In genomic region chr7:8115547-8116402, GRCh38 we compare ENCODE assay signal across 10 cellular contexts.
DNase-seq lines count a peak whose midpoint lies in the region; ATAC-seq and TF ChIP-seq lines count a peak whose summit lies in the region.
"Had no signal": no experiment of that assay in that cellular context is flagged by ENCODE, and none has a peak within 500 bp of the region (broad histone marks: within the 10 kb centered on the region; RNA-seq: fewer than 3 reads in every experiment).

No MANE protein-coding gene starts in this region.

- H2BK15ac ChIP-seq in mesendoderm (replicated peaks; ENCODE audit: low read depth), result no peak overlapping the region

- H3K4me1 Mint-ChIP-seq in activated naive CD8-positive, alpha-beta T cell treated with anti-CD3 and anti-CD28 coated beads, Interleukin-2, amount 50 U/mL, for 24 hours, result peaks cover 53% of the 10 kb centered on the region

- H2AK5ac ChIP-seq in mesendoderm (ENCODE audit: low read length), result no peak overlapping the region

- DNase-seq in GM20000 (ENCODE audit: low spot score) (peak; percentile 66), mesendoderm (no peak), GOT3 (lab: John Stamatoyannopoulos, UW) (no peak)
- no peak for DNase-seq in activated naive CD8-positive, alpha-beta T cell treated with anti-CD3 and anti-CD28 coated beads, Interleukin-2, amount 50 U/mL, for 24 hours
- DNase-seq in stimulated activated CD4-positive, alpha-beta T cell treated with anti-CD3 and anti-CD28 coated beads, Interleukin-2, amount 100 ng/mL, for 24 hours, result no peak
- DNase-seq: foreskin melanocyte had no signal

- TF ChIP-seq CTCF in GM20000 (IDR thresholded peaks at IDR 0.05; ENCODE audit: extremely low read depth, missing control alignments), result no peak

- no peak overlapping the region for H4K8ac ChIP-seq in mesendoderm (ENCODE audit: low read depth, low read length)

- H3K9me3 Mint-ChIP-seq in activated naive CD8-positive, alpha-beta T cell treated with anti-CD3 and anti-CD28 coated beads, Interleukin-2, amount 50 U/mL, for 24 hours, result peaks cover 10% of the 10 kb centered on the region

- no peak overlapping the region for H3K23ac ChIP-seq in mesendoderm (ENCODE audit: low read length)

- no peak overlapping the region for H3K4me2 ChIP-seq in mesendoderm (ENCODE audit: low read length)

- H3K79me2 ChIP-seq in mesendoderm (ENCODE audit: control insufficient read depth, insufficient read depth, low read length), result no peaks in the 10 kb centered on the region

- H3K4ac ChIP-seq in mesendoderm (ENCODE audit: low read depth, low read length), result no peak overlapping the region

- no peak overlapping the region for H3K56ac ChIP-seq in mesendoderm (ENCODE audit: low read length)

- H2BK5ac ChIP-seq in mesendoderm (ENCODE audit: low read length), result no peak overlapping the region

- ATAC-seq in GM18502 (IDR thresholded peaks at IDR 0.05; ENCODE audit: poor library complexity, unreplicated experiment), result peak; percentile 95
- peak; percentile 91 for ATAC-seq in HG03159 (IDR thresholded peaks at IDR 0.05; ENCODE audit: unreplicated experiment)
- peak; percentile 93 for ATAC-seq in activated naive CD8-positive, alpha-beta T cell treated with anti-CD3 and anti-CD28 coated beads, Interleukin-2, amount 50 U/mL, for 24 hours
- ATAC-seq in HG03045 (IDR thresholded peaks at IDR 0.05; ENCODE audit: unreplicated experiment), result no peak

- peaks cover 3% of the 10 kb centered on the region for H3K27me3 Mint-ChIP-seq in activated naive CD8-positive, alpha-beta T cell treated with anti-CD3 and anti-CD28 coated beads, Interleukin-2, amount 50 U/mL, for 24 hours

- H3K27ac ChIP-seq in mesendoderm (ENCODE audit: low read depth, low read length), result no peak overlapping the region
- H3K27ac ChIP-seq: neutrophil had no signal

- peak overlapping the region; percentile 79 for H3K27ac Mint-ChIP-seq in activated naive CD8-positive, alpha-beta T cell treated with anti-CD3 and anti-CD28 coated beads, Interleukin-2, amount 50 U/mL, for 24 hours

- no peaks in the 10 kb centered on the region for H3K79me1 ChIP-seq in mesendoderm (ENCODE audit: low read length)

- H3K4me3 ChIP-seq in mesendoderm (ENCODE audit: low read length), result no peak overlapping the region

- no peak overlapping the region for H3K18ac ChIP-seq in mesendoderm (ENCODE audit: low read length)

- H3K27me3 ChIP-seq in mesendoderm (ENCODE audit: insufficient read depth, low read length, poor library complexity), result no peaks in the 10 kb centered on the region
- H3K27me3 ChIP-seq: neutrophil had no signal

- peak overlapping the region; percentile 45 for H3K4me3 Mint-ChIP-seq in activated naive CD8-positive, alpha-beta T cell treated with anti-CD3 and anti-CD28 coated beads, Interleukin-2, amount 50 U/mL, for 24 hours

- H3K4me1 ChIP-seq in mesendoderm (ENCODE audit: control insufficient read depth, low read depth, low read length), result no peaks in the 10 kb centered on the region

- no CpG with 5 or more reads among the region's 3 CpGs for WGBS in mesendoderm (ENCODE audit: extremely low coverage, insufficient coverage, low lambda C conversion rate)

- peaks cover 12% of the 10 kb centered on the region for H3K36me3 Mint-ChIP-seq in activated naive CD8-positive, alpha-beta T cell treated with anti-CD3 and anti-CD28 coated beads, Interleukin-2, amount 50 U/mL, for 24 hours (ENCODE audit: low read depth)

- no peak overlapping the region for H2BK120ac ChIP-seq in mesendoderm (ENCODE audit: low read depth, low read length)

- no peaks in the 10 kb centered on the region for H3K36me3 ChIP-seq in mesendoderm (ENCODE audit: control insufficient read depth, insufficient read depth, low read length)

- no peak overlapping the region for H4K5ac ChIP-seq in mesendoderm (ENCODE audit: low read length)

- H3K9ac ChIP-seq in mesendoderm (ENCODE audit: low read length), result no peak overlapping the region
